17 cellular contexts compared by ENCODE assay signal in the genomic region with DNA sequence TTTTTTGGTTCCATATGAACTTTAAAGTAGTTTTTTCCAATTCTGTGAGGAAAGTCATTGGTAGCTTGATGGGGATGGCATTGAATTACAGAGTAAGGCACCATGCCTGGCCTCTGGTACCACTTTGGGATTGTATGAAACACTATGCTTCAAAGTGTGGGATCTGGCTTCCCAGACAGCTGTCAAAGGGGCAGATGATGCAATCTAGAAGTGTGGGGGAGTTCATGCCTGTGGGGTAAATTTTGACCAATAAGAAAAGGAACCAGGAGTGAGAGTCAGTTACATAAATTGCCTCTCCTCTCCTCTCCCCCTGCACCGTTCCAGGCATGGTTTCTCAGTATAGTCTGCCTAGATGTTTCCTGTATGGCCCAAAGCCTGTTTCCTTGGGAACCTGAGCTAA. TPM values are rescaled to one million over a fixed set of nuclear protein-coding genes. Genes with fewer than 3 reads are reported as not detected.
"Had no signal": no experiment of that assay in that cellular context is flagged by ENCODE, and none has a peak within 500 bp of the region (broad histone marks: within the 10 kb centered on the region; RNA-seq: fewer than 3 reads in every experiment).

No MANE protein-coding gene starts in this region.

RNA-seq across cellular contexts. Expression of gene SSX4B, which starts 13.9 kb away (rescaled TPM):
- total RNA-seq: activated CD8-positive, alpha-beta memory T cell treated with anti-CD3 and anti-CD28 coated beads for 36 hours; activated CD8-positive, alpha-beta T cell treated with anti-CD3 and anti-CD28 coated beads for 36 hours; activated naive CD8-positive, alpha-beta T cell treated with anti-CD3 and anti-CD28 coated beads, Interleukin-2, amount 10 ng/mL, durations not matched to agents 7 days and 5 days; activated T-cell treated with anti-CD3 and anti-CD28 coated beads, Interleukin-2, amount 50 U/mL, for 72 hours; activated T-helper 17 cell treated with anti-CD3 and anti-CD28 coated beads, Interleukin-2, amount 50 U/mL, for 72 hours; ascending aorta; body of pancreas; breast epithelium; cardiac septum; M059J; OCI-LY7; PC-9; Right ventricle myocardium superior; T-helper 1 cell treated with Interleukin-12 subunit alpha and Interleukin-12 subunit beta and Interleukin-4 antibody, amounts not matched to agents 30 ng/mL and 1 ng/mL, for 36 hours; T-helper 2 cell treated with Interferon-gamma antibody and Interleukin-4, amounts not matched to agents 100 ng/mL and 5 ng/mL, for 36 hours had no signal
- polyA plus RNA-seq: adipose tissue, IgD-negative memory B cell had no signal

RNA-seq across cellular contexts. Expression of gene SSX4, which starts 14.5 kb away (rescaled TPM):
- total RNA-seq: activated CD8-positive, alpha-beta memory T cell treated with anti-CD3 and anti-CD28 coated beads for 36 hours; activated CD8-positive, alpha-beta T cell treated with anti-CD3 and anti-CD28 coated beads for 36 hours; activated naive CD8-positive, alpha-beta T cell treated with anti-CD3 and anti-CD28 coated beads, Interleukin-2, amount 10 ng/mL, durations not matched to agents 7 days and 5 days; activated T-cell treated with anti-CD3 and anti-CD28 coated beads, Interleukin-2, amount 50 U/mL, for 72 hours; activated T-helper 17 cell treated with anti-CD3 and anti-CD28 coated beads, Interleukin-2, amount 50 U/mL, for 72 hours; ascending aorta; body of pancreas; breast epithelium; cardiac septum; M059J; OCI-LY7; PC-9; Right ventricle myocardium superior; T-helper 1 cell treated with Interleukin-12 subunit alpha and Interleukin-12 subunit beta and Interleukin-4 antibody, amounts not matched to agents 30 ng/mL and 1 ng/mL, for 36 hours; T-helper 2 cell treated with Interferon-gamma antibody and Interleukin-4, amounts not matched to agents 100 ng/mL and 5 ng/mL, for 36 hours had no signal
- polyA plus RNA-seq: adipose tissue, IgD-negative memory B cell had no signal

RNA-seq across cellular contexts. Expression of gene SSX3, which starts 41.3 kb away (rescaled TPM):
- total RNA-seq: activated CD8-positive, alpha-beta memory T cell treated with anti-CD3 and anti-CD28 coated beads for 36 hours; activated CD8-positive, alpha-beta T cell treated with anti-CD3 and anti-CD28 coated beads for 36 hours; activated naive CD8-positive, alpha-beta T cell treated with anti-CD3 and anti-CD28 coated beads, Interleukin-2, amount 10 ng/mL, durations not matched to agents 7 days and 5 days; activated T-cell treated with anti-CD3 and anti-CD28 coated beads, Interleukin-2, amount 50 U/mL, for 72 hours; activated T-helper 17 cell treated with anti-CD3 and anti-CD28 coated beads, Interleukin-2, amount 50 U/mL, for 72 hours; ascending aorta; body of pancreas; breast epithelium; cardiac septum; M059J; OCI-LY7; PC-9; Right ventricle myocardium superior; T-helper 1 cell treated with Interleukin-12 subunit alpha and Interleukin-12 subunit beta and Interleukin-4 antibody, amounts not matched to agents 30 ng/mL and 1 ng/mL, for 36 hours; T-helper 2 cell treated with Interferon-gamma antibody and Interleukin-4, amounts not matched to agents 100 ng/mL and 5 ng/mL, for 36 hours had no signal
- polyA plus RNA-seq: adipose tissue, IgD-negative memory B cell had no signal
